ENCODE assay signal across 23 cellular contexts in the genomic region with DNA sequence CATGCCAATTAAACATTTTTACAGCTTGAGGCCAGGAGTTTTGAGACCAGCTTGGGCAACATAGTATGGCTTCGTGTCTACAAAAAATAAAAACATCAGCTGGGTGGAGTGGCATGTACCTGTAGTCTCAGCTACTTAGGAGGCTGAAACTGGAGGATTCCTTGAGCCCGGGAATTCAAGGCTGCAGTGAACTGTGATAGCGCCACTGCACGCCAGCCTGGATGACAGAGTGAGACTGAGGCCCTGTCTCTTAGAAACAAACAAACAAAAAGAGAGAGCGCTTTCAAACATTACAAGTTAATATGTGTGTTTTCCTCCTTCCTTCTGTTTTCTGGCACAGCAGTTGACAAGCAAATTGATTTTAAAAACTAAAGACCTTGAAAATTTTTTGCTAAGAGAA. TPM values are rescaled to one million over a fixed set of nuclear protein-coding genes. Genes with fewer than 3 reads are reported as not detected.
DNase-seq lines count a peak whose midpoint lies in the region; ATAC-seq, FAIRE-seq and TF ChIP-seq lines count a peak whose summit lies in the region.
"Had no signal": no experiment of that assay in that cellular context is flagged by ENCODE, and none has a peak within 500 bp of the region (broad histone marks: within the 10 kb centered on the region; RNA-seq: fewer than 3 reads in every experiment).

No MANE protein-coding gene starts in this region.

- no peaks in the 10 kb centered on the region for H3K36me3 ChIP-seq in HepG2 (replicated peaks in 1 of 2; ENCODE audit: control insufficient read depth in 1 of 2, insufficient read depth in 2 of 2, low read length in 2 of 2)
- H3K36me3 ChIP-seq in right lobe of liver: no peaks in the 10 kb centered on the region
- no peaks in the 10 kb centered on the region for H3K36me3 ChIP-seq in PC-9 (ENCODE audit: low read depth)
- no peaks in the 10 kb centered on the region for H3K36me3 ChIP-seq in testis (ENCODE audit: low read depth, missing control alignments)
- no peaks in the 10 kb centered on the region for H3K36me3 ChIP-seq in thyroid gland
- H3K36me3 ChIP-seq: BLaER1, HAP-1, Peyer's patch had no signal

- H3K27ac ChIP-seq in HepG2 (ENCODE audit: extremely low read length, insufficient read depth, low read length) (no peak overlapping the region), right lobe of liver (no peak overlapping the region), PC-9 (no peak overlapping the region), testis (no peak overlapping the region), thyroid gland (no peak overlapping the region)
- H3K27ac ChIP-seq: BLaER1, Peyer's patch had no signal

- no peak for DNase-seq in HepG2 (ENCODE audit: low spot score)
- DNase-seq in right lobe of liver: no peak
- DNase-seq in PC-9: no peak
- DNase-seq in effector memory CD8-positive, alpha-beta T cell: no peak
- DNase-seq in testis: peak; percentile 34
- DNase-seq in GM12891 (ENCODE audit: insufficient read length, low spot score): no peak
- no peak for DNase-seq in thyroid gland
- no peak for DNase-seq in DMS79 (lab: John Stamatoyannopoulos, UW)
- DNase-seq: IMR-90; Karpas-422; MV-4-11; NCI-H1105 treated with DMSO at 0.1 percent for 48 hours; NCI-H2029 treated with DMSO at 0.1 percent for 48 hours; NCI-H226; NCI-H510A treated with DMSO at 0.1 percent for 48 hours; NCI-H748 treated with DMSO at 0.1 percent for 48 hours; NK-92 treated with Interleukin-12 subunit alpha and Interleukin-12 subunit beta, amount 100 ng/mL, for 24 hours; Peyer's patch had no signal

- no peak overlapping the region for H3K9ac ChIP-seq in HepG2 (ENCODE audit: insufficient read depth, low read depth, low read length)
- H3K9ac ChIP-seq: BLaER1 had no signal

- CTCF ChIA-PET in HepG2 (lab: Yijun Ruan, JAX; ENCODE audit: low intra/inter-chr PET ratio, low total read pairs): no interaction called here
- CTCF ChIA-PET in PC-9 (lab: Charles Lee): no interaction called here

- H3K79me2 ChIP-seq in HepG2 (ENCODE audit: insufficient read depth, low read length) (peaks cover 99% of the 10 kb centered on the region), PC-9 (ENCODE audit: low read depth) (peaks cover 100% of the 10 kb centered on the region)

- no peaks in the 10 kb centered on the region for H3F3A ChIP-seq in PC-9 (ENCODE audit: insufficient read depth, low read depth)

- FAIRE-seq in HepG2 (lab: Jason Lieb, UNC): no peak
- no peak for FAIRE-seq in GM12891 (lab: Jason Lieb, UNC)
- FAIRE-seq: HTR-8/SVneo had no signal

- no peaks in the 10 kb centered on the region for H3K9me3 ChIP-seq in HepG2 (ENCODE audit: low read length)
- no peaks in the 10 kb centered on the region for H3K9me3 ChIP-seq in right lobe of liver
- no peaks in the 10 kb centered on the region for H3K9me3 ChIP-seq in PC-9 (ENCODE audit: insufficient read depth, low read depth)
- H3K9me3 ChIP-seq in testis: no peaks in the 10 kb centered on the region
- no peaks in the 10 kb centered on the region for H3K9me3 ChIP-seq in thyroid gland
- H3K9me3 ChIP-seq: BLaER1, HAP-1, Peyer's patch had no signal

- peak overlapping the region; percentile 32 to 39 for H3K27ac Mint-ChIP-seq in effector memory CD8-positive, alpha-beta T cell
- H3K27ac Mint-ChIP-seq: GM23338 had no signal

- BruUV-seq in HepG2 (replicated peaks; lab: Mats Ljungman, UMichigan) (no TSS peak), PC-9 (replicated peaks; lab: Mats Ljungman, UMichigan) (TSS peak; percentile 7)

- no peaks in the 10 kb centered on the region for H3K9me3 Mint-ChIP-seq in effector memory CD8-positive, alpha-beta T cell
- H3K9me3 Mint-ChIP-seq: GM23338 had no signal

- no peak overlapping the region for H3K4me2 ChIP-seq in HepG2 (ENCODE audit: low read depth, low read length)
- no peak overlapping the region for H3K4me2 ChIP-seq in PC-9
- H3K4me2 ChIP-seq: GM23338 had no signal

- POLR2A ChIA-PET in HepG2 (lab: Yijun Ruan, JAX) (no interaction called here), PC-9 (lab: Charles Lee; ENCODE audit: unreplicated experiment) (no interaction called here)

- in situ Hi-C loops in HepG2 (cut with HindIII; ENCODE audit: extremely low pct_ligation_motif_present, low pct_unique_long_range_greater_than_20kb): no loop called here

- TF ChIP-seq EP300 in HepG2 (IDR thresholded peaks at IDR 0.05; ENCODE audit: low read depth in 2 of 2, low read length in 2 of 2): no peak
- no peak for TF ChIP-seq EP300 in HepG2 (CRISPR knock-in tag; IDR thresholded peaks at IDR 0.05; ENCODE audit: borderline replicate concordance)

- no peaks in the 10 kb centered on the region for H3K36me3 Mint-ChIP-seq in effector memory CD8-positive, alpha-beta T cell (ENCODE audit: insufficient read depth)

- TF ChIP-seq CTCF in HepG2 (CRISPR knock-in tag; IDR thresholded peaks at IDR 0.05) (no peak), right lobe of liver (IDR thresholded peaks at IDR 0.05) (no peak), PC-9 (conservative IDR thresholded peaks at IDR 0.05) (no peak), testis (IDR thresholded peaks at IDR 0.05) (no peak), thyroid gland (IDR thresholded peaks at IDR 0.05) (no peak)

- no peaks in the 10 kb centered on the region for H3K9me2 ChIP-seq in PC-9 (ENCODE audit: insufficient read depth)

- WGBS in HepG2 (ENCODE audit: low lambda C conversion rate): 98% methylated on average over 5 of the region's 5 CpGs
- WGBS in right lobe of liver (ENCODE audit: insufficient coverage, low coverage, low lambda C conversion rate, missing lambda C conversion rate): 86% methylated on average over 5 of the region's 5 CpGs
- WGBS in testis, 2 donors: 61 to 85% methylated on average over 5 of the region's 5 CpGs
- WGBS in thyroid gland, 2 donors: 94 to 98% methylated on average over 5 of the region's 5 CpGs

- H3K4me3 ChIP-seq in HepG2 (replicated peaks in 1 of 3; ENCODE audit: insufficient read depth in 1 of 3, low read depth in 2 of 3, low read length in 3 of 3): no peak overlapping the region
- H3K4me3 ChIP-seq in right lobe of liver: no peak overlapping the region
- no peak overlapping the region for H3K4me3 ChIP-seq in PC-9
- H3K4me3 ChIP-seq in testis: no peak overlapping the region
- no peak overlapping the region for H3K4me3 ChIP-seq in thyroid gland (replicated peaks in 1 of 3)
- H3K4me3 ChIP-seq: BLaER1, GM23338, HAP-1, Peyer's patch had no signal

- TF ChIP-seq POLR2A in HepG2 (IDR thresholded peaks at IDR 0.05; ENCODE audit: insufficient read depth in 1 of 2, low read depth in 2 of 2, low read length in 2 of 2) (no peak), right lobe of liver (IDR thresholded peaks at IDR 0.05) (no peak), testis (IDR thresholded peaks at IDR 0.05) (no peak), GM12891 (IDR thresholded peaks at IDR 0.05; ENCODE audit: low read depth, low read length) (no peak), thyroid gland (IDR thresholded peaks at IDR 0.05) (no peak)

- intact Hi-C loops in HepG2 (cut with micrococcal nuclease; ENCODE audit: unreplicated experiment): no loop called here
- intact Hi-C loops in right lobe of liver (cut with DNase I): no loop called here
- intact Hi-C loops in PC-9 (cut with micrococcal nuclease; ENCODE audit: unreplicated experiment): no loop called here
- intact Hi-C loops in testis (cut with DNase I; ENCODE audit: low total_unique reads): no loop called here
- intact Hi-C loops in thyroid gland (cut with DNase I): no loop called here

- H3K4me1 ChIP-seq in HepG2 (ENCODE audit: insufficient read depth, low read length) (peaks cover 49% of the 10 kb centered on the region), right lobe of liver (peaks cover 0 to 23% (median 4%) of the 10 kb centered on the region in 4 donors), PC-9 (replicated peaks; ENCODE audit: insufficient read depth) (peaks cover 14% of the 10 kb centered on the region), testis (peaks cover 14% of the 10 kb centered on the region), thyroid gland (peaks cover 31 to 51% of the 10 kb centered on the region in 2 donors)

- no peak for TF ChIP-seq RAD21 in HepG2 (CRISPR knock-in tag; IDR thresholded peaks at IDR 0.05)

- no peak overlapping the region for H2AFZ ChIP-seq in HepG2 (ENCODE audit: low read length)
- H2AFZ ChIP-seq in PC-9: no peak overlapping the region
- H2AFZ ChIP-seq: GM23338 had no signal

- no peaks in the 10 kb centered on the region for H3K27me3 ChIP-seq in HepG2 (ENCODE audit: control insufficient read depth in 1 of 2, insufficient read depth in 2 of 2, low read length in 2 of 2)
- no peaks in the 10 kb centered on the region for H3K27me3 ChIP-seq in right lobe of liver
- no peaks in the 10 kb centered on the region for H3K27me3 ChIP-seq in PC-9 (ENCODE audit: insufficient read depth, low read depth)
- no peaks in the 10 kb centered on the region for H3K27me3 ChIP-seq in testis
- no peaks in the 10 kb centered on the region for H3K27me3 ChIP-seq in thyroid gland
- H3K27me3 ChIP-seq: BLaER1, Peyer's patch had no signal

- H3K27me3 Mint-ChIP-seq in effector memory CD8-positive, alpha-beta T cell: no peaks in the 10 kb centered on the region

- peaks cover 73% of the 10 kb centered on the region for H4K20me1 ChIP-seq in HepG2 (ENCODE audit: insufficient read depth, low read length)
- peaks cover 74% of the 10 kb centered on the region for H4K20me1 ChIP-seq in PC-9 (ENCODE audit: insufficient read depth)

- H3K4me3 Mint-ChIP-seq in effector memory CD8-positive, alpha-beta T cell: no peak overlapping the region
- H3K4me3 Mint-ChIP-seq: GM23338 had no signal

- peaks cover 60 to 88% of the 10 kb centered on the region in 2 donors for H3K4me1 Mint-ChIP-seq in effector memory CD8-positive, alpha-beta T cell (ENCODE audit: low read depth in 2 of 2)

- ATAC-seq in HepG2 (no peak), right lobe of liver (no peak)
- no peak for ATAC-seq in effector memory CD8-positive, alpha-beta T cell (replicated peaks)
- ATAC-seq: GM23338, SK-N-SH treated with all-trans-retinoic acid at 6 μM for 48 hours had no signal

RNA-seq across cellular contexts. Expression of gene EPC2, which starts 9.9 kb away (rescaled TPM):
- total RNA-seq in HepG2 (2016; rRNA removed; fragmentation: Illumina TruSeq; extraction: Trizol) (22.0 and 24.2 TPM in 2 replicates), right lobe of liver (10 to 100 TPM in 2 of 6 experiments, 1 to 10 TPM in 4; 7.7 to 13.3 (median 8.8) TPM), PC-9 (2021) (15.8 and 29.8 TPM in 2 replicates), testis (10 to 100 TPM; 41.7 to 53.1 TPM), thyroid gland (10 to 100 TPM; 37.9 to 55.3 (median 44.1) TPM)
- 6.5 and 8.3 TPM in 2 replicates for total RNA-seq in HepG2 (2016; cell fraction: cytosol; rRNA removed; fragmentation: Illumina TruSeq; extraction: Trizol; ENCODE audit: low read depth)
- 21.5 and 24.1 TPM in 2 replicates for total RNA-seq in HepG2 (2016; cell fraction: insoluble cytoplasmic fraction; rRNA removed; fragmentation: Illumina TruSeq; extraction: Trizol)
- 19.1 and 21.6 TPM in 2 replicates for total RNA-seq in HepG2 (2016; cell fraction: membrane; rRNA removed; fragmentation: Illumina TruSeq; extraction: Trizol)
- 39.0 and 41.4 TPM in 2 replicates for total RNA-seq in HepG2 (2016; cell fraction: nucleus; rRNA removed; fragmentation: Illumina TruSeq; extraction: Trizol)
- polyA plus RNA-seq in HepG2 (2011; rRNA removed) (19.3 and 20.5 TPM in 2 replicates), testis (ENCODE audit: insufficient read depth, low read depth, low replicate concordance) (22.5 TPM)
- polyA plus RNA-seq in HepG2 (2011; cell fraction: cytosol; rRNA removed): 10.4 and 16.7 TPM in 2 replicates
- polyA plus RNA-seq in HepG2 (2011; cell fraction: nucleus; rRNA removed): 10.3 and 12.5 TPM in 2 replicates
- polyA plus RNA-seq in HepG2 (2012): 18.8 and 21.7 TPM in 2 replicates
- 3.8 and 4.5 TPM in 2 replicates for polyA plus RNA-seq in HepG2 (2016; cell fraction: cytosol; fragmentation: Illumina TruSeq; extraction: Trizol; ENCODE audit: low read depth)
- 23.9 and 24.6 TPM in 2 replicates for polyA plus RNA-seq in HepG2 (2016; cell fraction: insoluble cytoplasmic fraction; fragmentation: Illumina TruSeq; extraction: Trizol; ENCODE audit: low read depth)
- 12.6 and 14.5 TPM in 2 replicates for polyA plus RNA-seq in HepG2 (2016; cell fraction: membrane; fragmentation: Illumina TruSeq; extraction: Trizol; ENCODE audit: low read depth)
- 24.7 and 25.2 TPM in 2 replicates for polyA plus RNA-seq in HepG2 (2016; cell fraction: nucleus; fragmentation: Illumina TruSeq; extraction: Trizol; ENCODE audit: insufficient read depth, low read depth)
- 21.3 and 22.4 TPM in 2 replicates for polyA minus RNA-seq in HepG2 (2011; rRNA and poly(A)+ RNA removed; ENCODE audit: low replicate concordance)
- polyA minus RNA-seq in HepG2 (2011; cell fraction: cytosol; rRNA and poly(A)+ RNA removed): 16.2 and 18.2 TPM in 2 replicates
- polyA minus RNA-seq in HepG2 (2011; cell fraction: nucleus; rRNA and poly(A)+ RNA removed): 124 and 162 TPM in 2 replicates
- 7.5 TPM for polyA plus RNA-seq in GM12891 (2012; ENCODE audit: low read depth, missing spikeins)
